24 cellular contexts compared by ENCODE assay signal in the genomic region with DNA sequence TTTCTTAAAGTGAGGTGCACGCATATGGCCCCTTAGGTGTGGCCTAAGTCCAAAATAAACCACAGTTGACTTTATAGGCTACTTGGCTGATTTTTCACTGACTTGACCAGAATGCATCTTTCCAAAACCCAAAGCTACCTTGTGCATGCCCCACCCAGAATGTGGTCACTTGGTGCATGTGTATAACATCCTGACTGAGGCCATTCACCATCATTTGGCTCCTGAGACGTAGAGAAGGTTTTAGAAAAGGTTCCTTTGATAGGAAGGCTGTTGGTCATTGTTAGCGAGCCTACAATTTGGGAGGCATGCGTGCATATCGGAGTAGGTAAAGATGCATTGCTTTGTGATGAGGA.
"Had no signal": no experiment of that assay in that cellular context is flagged by ENCODE, and none has a peak within 500 bp of the region (broad histone marks: within the 10 kb centered on the region; RNA-seq: fewer than 3 reads in every experiment).

No MANE protein-coding gene starts in this region.

- ATAC-seq: activated CD8-positive, alpha-beta memory T cell treated with anti-CD3 and anti-CD28 coated beads, Interleukin-2, amount 10 ng/mL, durations not matched to agents 7 days and 5 days; activated CD8-positive, alpha-beta T cell treated with anti-CD3 and anti-CD28 coated beads, Interleukin-2, amount 10 ng/mL, durations not matched to agents 7 days and 5 days; activated naive CD4-positive, alpha-beta T cell treated with anti-CD3 and anti-CD28 coated beads, Interleukin-2, amount 50 U/mL, for 72 hours; gastrocnemius medialis; natural killer cell; right cardiac atrium; T-helper 17 cell; WTC11 had no signal

- H3K4me3 ChIP-seq: gastrocnemius medialis, thoracic aorta, uterus had no signal

- H3K36me3 Mint-ChIP-seq: activated CD8-positive, alpha-beta memory T cell treated with anti-CD3 and anti-CD28 coated beads, Interleukin-2, amount 10 ng/mL, durations not matched to agents 7 days and 5 days; activated naive CD4-positive, alpha-beta T cell treated with anti-CD3 and anti-CD28 coated beads, Interleukin-2, amount 50 U/mL, for 72 hours; immature natural killer cell; natural killer cell; WTC11 had no signal

- H3K9me3 Mint-ChIP-seq: activated naive CD4-positive, alpha-beta T cell treated with anti-CD3 and anti-CD28 coated beads, Interleukin-2, amount 50 U/mL, for 72 hours; activated T-helper 2 cell treated with anti-CD3 and anti-CD28 coated beads, Interferon-gamma antibody, Interleukin-2, Interleukin-4, amounts not matched to agents 10 μg/mL and 5 μg/mL and 100 μg/mL, durations not matched to agents 14 hours and 24 hours and 36 hours; immature natural killer cell; natural killer cell; stimulated activated naive CD8-positive, alpha-beta T cell treated with anti-CD3 and anti-CD28 coated beads, Interleukin-15, Interleukin-2, amounts not matched to agents 100 ng/mL and 50 ng/mL, for 24 hours; WTC11 had no signal

- H3K9me3 ChIP-seq: gastrocnemius medialis, thoracic aorta, uterus had no signal

- H3K27ac ChIP-seq: gastrocnemius medialis, thoracic aorta, uterus had no signal

- H3K27me3 ChIP-seq: gastrocnemius medialis had no signal

- H3K27ac Mint-ChIP-seq: activated CD8-positive, alpha-beta memory T cell treated with anti-CD3 and anti-CD28 coated beads, Interleukin-2, amount 10 ng/mL, durations not matched to agents 7 days and 5 days; activated CD8-positive, alpha-beta T cell treated with anti-CD3 and anti-CD28 coated beads, Interleukin-2, amount 10 ng/mL, durations not matched to agents 7 days and 5 days; activated naive CD4-positive, alpha-beta T cell treated with anti-CD3 and anti-CD28 coated beads, Interleukin-2, amount 50 U/mL, for 72 hours; activated T-helper 2 cell treated with anti-CD3 and anti-CD28 coated beads, Interferon-gamma antibody, Interleukin-2, Interleukin-4, amounts not matched to agents 10 μg/mL and 5 μg/mL and 100 μg/mL, durations not matched to agents 14 hours and 24 hours and 36 hours; immature natural killer cell; natural killer cell; stimulated activated naive CD8-positive, alpha-beta T cell treated with anti-CD3 and anti-CD28 coated beads, Interleukin-15, Interleukin-2, amounts not matched to agents 100 ng/mL and 50 ng/mL, for 24 hours; T-helper 17 cell; WTC11 had no signal

- DNase-seq: activated CD4-positive, alpha-beta T cell treated with anti-CD3 and anti-CD28 coated beads for 1 hour; activated CD4-positive, alpha-beta T cell treated with anti-CD3 and anti-CD28 coated beads, Interleukin-2, amount 50 U/mL, for 1 hour; activated CD8-positive, alpha-beta memory T cell treated with anti-CD3 and anti-CD28 coated beads, Interleukin-2, amount 10 ng/mL, durations not matched to agents 7 days and 5 days; activated CD8-positive, alpha-beta T cell treated with anti-CD3 and anti-CD28 coated beads, Interleukin-2, amount 10 ng/mL, durations not matched to agents 7 days and 5 days; activated naive CD4-positive, alpha-beta T cell; activated T-cell treated with anti-CD3 and anti-CD28 coated beads, Interleukin-2, amount 50 U/mL, for 48 hours; dermis blood vessel endothelial cell; effector CD4-positive, alpha-beta T cell; gastrocnemius medialis; glutamatergic neuron; hypothalamus; immature natural killer cell; mesendoderm; natural killer cell; right cardiac atrium; T-helper 17 cell; trophoblast cell; uterus had no signal

- H3K27me3 Mint-ChIP-seq: stimulated activated naive CD8-positive, alpha-beta T cell treated with anti-CD3 and anti-CD28 coated beads, Interleukin-15, Interleukin-2, amounts not matched to agents 100 ng/mL and 50 ng/mL, for 24 hours had no signal

- H3K4me3 Mint-ChIP-seq: activated CD8-positive, alpha-beta memory T cell treated with anti-CD3 and anti-CD28 coated beads, Interleukin-2, amount 10 ng/mL, durations not matched to agents 7 days and 5 days; activated CD8-positive, alpha-beta T cell treated with anti-CD3 and anti-CD28 coated beads, Interleukin-2, amount 10 ng/mL, durations not matched to agents 7 days and 5 days; immature natural killer cell; natural killer cell; stimulated activated naive CD8-positive, alpha-beta T cell treated with anti-CD3 and anti-CD28 coated beads, Interleukin-15, Interleukin-2, amounts not matched to agents 100 ng/mL and 50 ng/mL, for 24 hours; T-helper 17 cell; WTC11 had no signal

- H3K36me3 ChIP-seq: gastrocnemius medialis, thoracic aorta, uterus had no signal

- H3K4me1 Mint-ChIP-seq: immature natural killer cell, natural killer cell, T-helper 17 cell had no signal

- FAIRE-seq: colon had no signal

- H3K4me1 ChIP-seq: uterus had no signal
